8 cellular contexts compared by ENCODE assay signal in the genomic region with DNA sequence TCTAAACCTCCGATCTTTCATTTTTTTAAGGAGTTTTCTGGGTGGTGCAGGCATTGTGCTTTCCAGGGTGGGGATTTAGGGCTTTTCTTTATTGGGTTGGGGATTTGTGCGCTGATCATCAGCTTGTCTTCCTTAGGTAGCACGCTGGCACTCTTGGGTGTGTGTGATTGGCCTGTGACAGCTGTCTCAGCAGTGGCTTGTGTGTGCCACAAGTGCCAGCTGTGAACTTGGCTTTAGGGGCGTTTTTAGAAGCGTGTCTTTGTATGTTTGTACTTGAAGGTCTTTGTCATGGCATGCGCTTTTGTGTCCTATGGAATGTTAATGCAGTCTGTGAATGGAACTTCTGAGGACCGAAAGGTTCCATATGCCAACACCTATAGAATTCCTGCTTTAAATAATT. TPM values are rescaled to one million over a fixed set of nuclear protein-coding genes. Genes with fewer than 3 reads are reported as not detected.
A peak's percentile ranks its signal among the peaks of the same experiment; 100 is the strongest.
DNase-seq lines count a peak whose midpoint lies in the region; ATAC-seq and TF ChIP-seq lines count a peak whose summit lies in the region.

No MANE protein-coding gene starts in this region.

- TF ChIP-seq EP300 in stomach (IDR thresholded peaks at IDR 0.05): no peak

- DNase-seq in GF-D8 (lab: John Stamatoyannopoulos, UW) (peak; percentile 54), NCI-H345 treated with DMSO at 0.1 percent for 48 hours (lab: John Stamatoyannopoulos, UW; ENCODE audit: unreplicated experiment) (peak; percentile 33), mesendoderm (peak; percentile 50), stomach (peak; percentile 46)
- peak; percentile 42 for DNase-seq in activated CD4-positive, alpha-beta memory T cell treated with anti-CD3 and anti-CD28 coated beads, Interleukin-2, amount 10 ng/mL, durations not matched to agents 7 days and 5 days
- DNase-seq in effector memory CD8-positive, alpha-beta T cell: peak; percentile 13 to 29 (median 25)

- peak overlapping the region; percentile 32 for H2AK5ac ChIP-seq in mesendoderm (ENCODE audit: low read length)

- H3K9me3 ChIP-seq in stomach: no peaks in the 10 kb centered on the region

- TF ChIP-seq POLR2A in stomach (IDR thresholded peaks at IDR 0.05): no peak

- peaks cover 2% of the 10 kb centered on the region for H3K4me1 ChIP-seq in mesendoderm (ENCODE audit: control insufficient read depth, low read depth, low read length)
- peaks cover 12 to 61% (median 45%) of the 10 kb centered on the region in 4 donors for H3K4me1 ChIP-seq in stomach

- TF ChIP-seq CTCF in stomach (IDR thresholded peaks at IDR 0.05): no peak

- peaks cover 35% of the 10 kb centered on the region for H3K4me1 Mint-ChIP-seq in activated CD4-positive, alpha-beta memory T cell treated with anti-CD3 and anti-CD28 coated beads, Interleukin-2, amount 10 ng/mL, durations not matched to agents 7 days and 5 days
- H3K4me1 Mint-ChIP-seq in effector memory CD8-positive, alpha-beta T cell (ENCODE audit: low read depth in 2 of 2): peaks cover 23 to 46% of the 10 kb centered on the region in 2 donors

- peaks cover 7% of the 10 kb centered on the region for H3K36me3 Mint-ChIP-seq in activated CD4-positive, alpha-beta memory T cell treated with anti-CD3 and anti-CD28 coated beads, Interleukin-2, amount 10 ng/mL, durations not matched to agents 7 days and 5 days (ENCODE audit: low read depth)
- H3K36me3 Mint-ChIP-seq in effector memory CD8-positive, alpha-beta T cell (ENCODE audit: insufficient read depth): peaks cover 18% of the 10 kb centered on the region

- peak overlapping the region; percentile 97 for H3K56ac ChIP-seq in mesendoderm (ENCODE audit: low read length)

- peak overlapping the region; percentile 87 for H3K4me3 ChIP-seq in mesendoderm (ENCODE audit: low read length)
- peak overlapping the region; percentile 62 to 88 (median 74) for H3K4me3 ChIP-seq in stomach

- H3K9me3 Mint-ChIP-seq in activated CD4-positive, alpha-beta memory T cell treated with anti-CD3 and anti-CD28 coated beads, Interleukin-2, amount 10 ng/mL, durations not matched to agents 7 days and 5 days: no peaks in the 10 kb centered on the region
- H3K9me3 Mint-ChIP-seq in effector memory CD8-positive, alpha-beta T cell: no peaks in the 10 kb centered on the region

- POLR2A ChIA-PET in activated CD4-positive, alpha-beta memory T cell treated with anti-CD3 and anti-CD28 coated beads, Interleukin-2, amount 10 ng/mL, durations not matched to agents 7 days and 5 days (lab: Charles Lee): interaction anchor here (0.9 to 3.1 kb wide), 11 partner anchors 11 to 1291 kb away, joined by 3 to 19 read pairs (median 6); a partner anchor contains a TSS

- no peak overlapping the region for H3K18ac ChIP-seq in mesendoderm (ENCODE audit: low read length)

- peak overlapping the region; percentile 91 for H3K4me2 ChIP-seq in mesendoderm (ENCODE audit: low read length)

- H3K27ac ChIP-seq in mesendoderm (ENCODE audit: low read depth, low read length) (no peak overlapping the region), stomach (peak overlapping the region; percentile 86 to 95 (median 93))

- H2BK120ac ChIP-seq in mesendoderm (ENCODE audit: low read depth, low read length): no peak overlapping the region

- H3K27me3 Mint-ChIP-seq in activated CD4-positive, alpha-beta memory T cell treated with anti-CD3 and anti-CD28 coated beads, Interleukin-2, amount 10 ng/mL, durations not matched to agents 7 days and 5 days: no peaks in the 10 kb centered on the region
- no peaks in the 10 kb centered on the region for H3K27me3 Mint-ChIP-seq in effector memory CD8-positive, alpha-beta T cell

- no peak overlapping the region for H2BK15ac ChIP-seq in mesendoderm (replicated peaks; ENCODE audit: low read depth)

- peak overlapping the region; percentile 48 for H3K23ac ChIP-seq in mesendoderm (ENCODE audit: low read length)

- peak overlapping the region; percentile 89 for H3K4me3 Mint-ChIP-seq in activated CD4-positive, alpha-beta memory T cell treated with anti-CD3 and anti-CD28 coated beads, Interleukin-2, amount 10 ng/mL, durations not matched to agents 7 days and 5 days
- peak overlapping the region; percentile 87 to 91 for H3K4me3 Mint-ChIP-seq in effector memory CD8-positive, alpha-beta T cell

- H3K4ac ChIP-seq in mesendoderm (ENCODE audit: low read depth, low read length): no peak overlapping the region

- peaks cover 11% of the 10 kb centered on the region for H3K79me2 ChIP-seq in mesendoderm (ENCODE audit: control insufficient read depth, insufficient read depth, low read length)

- H4K5ac ChIP-seq in mesendoderm (ENCODE audit: low read length): no peak overlapping the region

- no CpG with 5 or more reads among the region's 7 CpGs for WGBS in mesendoderm (ENCODE audit: extremely low coverage, insufficient coverage, low lambda C conversion rate)
- WGBS in stomach, 5 donors: 1 to 4% (median 2%) methylated on average over 7 of the region's 7 CpGs

- no peak overlapping the region for H4K8ac ChIP-seq in mesendoderm (ENCODE audit: low read depth, low read length)

- H3K9ac ChIP-seq in mesendoderm (ENCODE audit: low read length): peak overlapping the region; percentile 94

- H2BK5ac ChIP-seq in mesendoderm (ENCODE audit: low read length): no peak overlapping the region

- intact Hi-C loops in stomach (cut with DNase I; ENCODE audit: low total_unique reads): no loop called here

- H3K27me3 ChIP-seq in mesendoderm (ENCODE audit: insufficient read depth, low read length, poor library complexity): peaks cover 2% of the 10 kb centered on the region
- no peaks in the 10 kb centered on the region for H3K27me3 ChIP-seq in stomach

- peaks cover 4% of the 10 kb centered on the region for H3K79me1 ChIP-seq in mesendoderm (ENCODE audit: low read length)

- ATAC-seq in HG02610 (IDR thresholded peaks at IDR 0.05; ENCODE audit: unreplicated experiment) (peak; percentile 21), GM21360 (IDR thresholded peaks at IDR 0.05; ENCODE audit: unreplicated experiment) (no peak)
- ATAC-seq in effector memory CD8-positive, alpha-beta T cell (replicated peaks): peak; percentile 40

- H3K36me3 ChIP-seq in mesendoderm (ENCODE audit: control insufficient read depth, insufficient read depth, low read length) (no peaks in the 10 kb centered on the region), stomach (no peaks in the 10 kb centered on the region)

- CTCF ChIA-PET in activated CD4-positive, alpha-beta memory T cell treated with anti-CD3 and anti-CD28 coated beads, Interleukin-2, amount 10 ng/mL, durations not matched to agents 7 days and 5 days (lab: Charles Lee): interaction anchor here (0.9 to 3.3 kb wide), 4 partner anchors 61 to 891 kb away, joined by 3 to 24 read pairs (median 9); a partner anchor contains a TSS

- peak overlapping the region; percentile 91 for H3K27ac Mint-ChIP-seq in activated CD4-positive, alpha-beta memory T cell treated with anti-CD3 and anti-CD28 coated beads, Interleukin-2, amount 10 ng/mL, durations not matched to agents 7 days and 5 days
- peak overlapping the region; percentile 96 to 100 for H3K27ac Mint-ChIP-seq in effector memory CD8-positive, alpha-beta T cell

RNA-seq across cellular contexts. Expression of a gene that starts 0.8 kb away (rescaled TPM):
- 10 to 100 TPM; 32.4 to 41.7 TPM for total RNA-seq in activated CD4-positive, alpha-beta memory T cell treated with anti-CD3 and anti-CD28 coated beads, Interleukin-2, amount 10 ng/mL, durations not matched to agents 7 days and 5 days
- polyA plus RNA-seq in mesendoderm (2013, experiment 1 of 2): 9.3 TPM
- 9.0 TPM for polyA plus RNA-seq in mesendoderm (2013, experiment 2 of 2)
- 100 to 1,000 TPM; 109 to 149 (median 118) TPM for total RNA-seq in stomach
- polyA plus RNA-seq in stomach: 10 to 100 TPM in 2 of 3 donors, 1 to 10 TPM in 1; 5.7 to 13.8 (median 10.8) TPM
